ENCODE assay signal across 19 cellular contexts in genomic region chr22:26574001-26574723, GRCh38. TPM values are rescaled to one million over a fixed set of nuclear protein-coding genes. Genes with fewer than 3 reads are reported as not detected.
DNase-seq lines count a peak whose midpoint lies in the region; ATAC-seq and TF ChIP-seq lines count a peak whose summit lies in the region.
"Had no signal": no experiment of that assay in that cellular context is flagged by ENCODE, and none has a peak within 500 bp of the region (broad histone marks: within the 10 kb centered on the region; RNA-seq: fewer than 3 reads in every experiment).

No MANE protein-coding gene starts in this region.

- TF ChIP-seq CTCF in CD4-positive, alpha-beta T cell (IDR thresholded peaks at IDR 0.05): no peak
- no peak for TF ChIP-seq CTCF in endothelial cell (IDR thresholded peaks at IDR 0.05; ENCODE audit: unreplicated experiment)
- no peak for TF ChIP-seq CTCF in neutrophil (IDR thresholded peaks at IDR 0.05)

- H3K27me3 Mint-ChIP-seq in CD4-positive, alpha-beta T cell: no peaks in the 10 kb centered on the region
- no peaks in the 10 kb centered on the region for H3K27me3 Mint-ChIP-seq in T-cell
- peaks cover 7% of the 10 kb centered on the region for H3K27me3 Mint-ChIP-seq in endothelial cell (ENCODE audit: unreplicated experiment)
- H3K27me3 Mint-ChIP-seq: activated CD4-positive, alpha-beta memory T cell treated with anti-CD3 and anti-CD28 coated beads, Interleukin-2, amount 10 ng/mL, durations not matched to agents 7 days and 5 days had no signal

- intact Hi-C loops in CD4-positive, alpha-beta T cell (cut with DNase I, micrococcal nuclease): no loop called here

- H3K4me1 Mint-ChIP-seq in CD4-positive, alpha-beta T cell (ENCODE audit: low read depth): peaks cover 59% of the 10 kb centered on the region
- H3K4me1 Mint-ChIP-seq in T-cell: peaks cover 72 to 85% (median 75%) of the 10 kb centered on the region in 3 donors
- peaks cover 45% of the 10 kb centered on the region for H3K4me1 Mint-ChIP-seq in endothelial cell (ENCODE audit: unreplicated experiment)

- no peaks in the 10 kb centered on the region for H3K36me3 Mint-ChIP-seq in CD4-positive, alpha-beta T cell (ENCODE audit: low read depth)
- H3K36me3 Mint-ChIP-seq in T-cell (peaks cover 4% of the 10 kb centered on the region), endothelial cell (ENCODE audit: low read depth, unreplicated experiment) (peaks cover 29% of the 10 kb centered on the region)

- H3K4me1 ChIP-seq in neutrophil (ENCODE audit: control insufficient read depth in 1 of 2, insufficient read depth in 1 of 2, low read depth in 1 of 2, low read length in 1 of 2): peaks cover 90% of the 10 kb centered on the region in 2 experiments

- CTCF ChIA-PET in CD4-positive, alpha-beta T cell (lab: Charles Lee): no interaction called here
- CTCF ChIA-PET in T-cell (lab: Charles Lee): no interaction called here

- H3K27me3 ChIP-seq in CD4-positive, alpha-beta T cell (ENCODE audit: control insufficient read depth, insufficient read depth, low read length): no peaks in the 10 kb centered on the region
- H3K27me3 ChIP-seq in neutrophil: no peaks in the 10 kb centered on the region

- DNase-seq in CD4-positive, alpha-beta T cell: no peak
- DNase-seq in T-cell (no peak), endothelial cell (ENCODE audit: low spot score) (no peak), amniotic stem cell (lab: John Stamatoyannopoulos, UW) (no peak), germinal center (ENCODE audit: low spot score) (no peak)
- DNase-seq: activated CD4-positive, alpha-beta memory T cell treated with anti-CD3 and anti-CD28 coated beads, Interleukin-2, amount 10 ng/mL, durations not matched to agents 7 days and 5 days; activated T-cell treated with anti-CD3 and anti-CD28 coated beads, Interleukin-2, amount 50 U/mL, for 72 hours; effector CD8-positive, alpha-beta T cell; NCI-H1105 treated with DMSO at 0.1 percent for 48 hours; NCI-H2107; NCI-H526; stimulated activated CD4-positive, alpha-beta T cell treated with anti-CD3 and anti-CD28 coated beads, Interleukin-15, amount 100 ng/mL, for 24 hours; stimulated activated naive CD4-positive, alpha-beta T cell treated with Interleukin-2 at 50 U/mL for 16 hours had no signal

- peak overlapping the region; percentile 36 to 51 for H3K4me3 ChIP-seq in neutrophil (ENCODE audit: low read depth in 1 of 2, low read length in 1 of 2)
- H3K4me3 ChIP-seq: GM12878 had no signal

- ATAC-seq in CD4-positive, alpha-beta T cell (ENCODE audit: poor library complexity): no peak
- no peak for ATAC-seq in T-cell (replicated peaks in 1 of 4)
- no peak for ATAC-seq in GM18861 (IDR thresholded peaks at IDR 0.05; ENCODE audit: unreplicated experiment)
- ATAC-seq: GM12878 had no signal

- H3K36me3 ChIP-seq in neutrophil: no peaks in the 10 kb centered on the region

- peak overlapping the region; percentile 53 for H3K27ac Mint-ChIP-seq in CD4-positive, alpha-beta T cell
- H3K27ac Mint-ChIP-seq in T-cell: peak overlapping the region; percentile 20 to 46
- peak overlapping the region; percentile 55 for H3K27ac Mint-ChIP-seq in endothelial cell (ENCODE audit: unreplicated experiment)
- H3K27ac Mint-ChIP-seq: activated CD4-positive, alpha-beta memory T cell treated with anti-CD3 and anti-CD28 coated beads, Interleukin-2, amount 10 ng/mL, durations not matched to agents 7 days and 5 days; activated T-cell treated with anti-CD3 and anti-CD28 coated beads, Interleukin-2, amount 50 U/mL, for 72 hours had no signal

- POLR2A ChIA-PET in CD4-positive, alpha-beta T cell (lab: Charles Lee): no interaction called here
- POLR2A ChIA-PET in T-cell (lab: Charles Lee): no interaction called here

- H3K4me3 Mint-ChIP-seq in CD4-positive, alpha-beta T cell: no peak overlapping the region
- H3K4me3 Mint-ChIP-seq in T-cell (peak overlapping the region in 1 of 3 donors; percentile 56), endothelial cell (ENCODE audit: unreplicated experiment) (no peak overlapping the region)
- H3K4me3 Mint-ChIP-seq: activated CD4-positive, alpha-beta memory T cell treated with anti-CD3 and anti-CD28 coated beads, Interleukin-2, amount 10 ng/mL, durations not matched to agents 7 days and 5 days had no signal

- no peak overlapping the region for H3K27ac ChIP-seq in CD4-positive, alpha-beta T cell (ENCODE audit: low read depth, low read length)
- H3K27ac ChIP-seq in neutrophil: peak overlapping the region; percentile 94
- H3K27ac ChIP-seq: VCaP had no signal

- no peaks in the 10 kb centered on the region for H3K9me3 Mint-ChIP-seq in CD4-positive, alpha-beta T cell
- H3K9me3 Mint-ChIP-seq in T-cell: no peaks in the 10 kb centered on the region
- no peaks in the 10 kb centered on the region for H3K9me3 Mint-ChIP-seq in endothelial cell (ENCODE audit: unreplicated experiment)
- H3K9me3 Mint-ChIP-seq: activated CD4-positive, alpha-beta memory T cell treated with anti-CD3 and anti-CD28 coated beads, Interleukin-2, amount 10 ng/mL, durations not matched to agents 7 days and 5 days; activated T-cell treated with anti-CD3 and anti-CD28 coated beads, Interleukin-2, amount 50 U/mL, for 72 hours had no signal

- H3K9me3 ChIP-seq in CD4-positive, alpha-beta T cell (ENCODE audit: control insufficient read depth, low read length): no peaks in the 10 kb centered on the region
- no peaks in the 10 kb centered on the region for H3K9me3 ChIP-seq in neutrophil

RNA-seq across cellular contexts. Expression of gene TPST2, which starts 15.8 kb away (rescaled TPM):
- total RNA-seq in CD4-positive, alpha-beta T cell: 1 to 10 TPM; 7.2 to 7.4 TPM
- 10 to 100 TPM; 30.3 to 42.1 (median 38.0) TPM for total RNA-seq in T-cell
- total RNA-seq in endothelial cell (ENCODE audit: unreplicated experiment): 59.3 TPM

RNA-seq across cellular contexts. Expression of gene CRYBB1, which starts 43.7 kb away (rescaled TPM):
- not detected for total RNA-seq in CD4-positive, alpha-beta T cell
- total RNA-seq in T-cell (not detected), endothelial cell (ENCODE audit: unreplicated experiment) (9.5 TPM)
- total RNA-seq: activated T-cell treated with anti-CD3 and anti-CD28 coated beads, Interleukin-2, amount 50 U/mL, for 72 hours; LHCN-M2 had no signal

RNA-seq across cellular contexts. Expression of gene CRYBA4, which starts 47.6 kb away (rescaled TPM):
- total RNA-seq in CD4-positive, alpha-beta T cell: not detected
- not detected for total RNA-seq in T-cell
- 0.46 TPM for total RNA-seq in endothelial cell (ENCODE audit: unreplicated experiment)
- total RNA-seq: LHCN-M2, mesenteric fat pad had no signal

Comparison
In these comparisons a context has a peak if more than half of its experiments do, and no peak if none do; other contexts are left out.
1. RNA of gene CRYBB1, which starts 43.7 kb away (total RNA-seq): 9.5 TPM in endothelial cell (single experiment); not detected in CD4-positive, alpha-beta T cell and not detected in T-cell; every median in the first group is over 10 times any median in the second.
2. Peak in every context shown above with its lines, with median percentiles within 50 percentile points of each other: H3K27ac Mint-ChIP-seq.